ENCODE assay signal across 1 cellular context in genomic region chr12:108729612-108730336, GRCh38.
TF ChIP-seq lines count a peak whose summit lies in the region.

No MANE protein-coding gene starts in this region.

TF ChIP-seq in K562, 482 proteins besides CTCF, POLR2A, EP300 and RAD21 (continued from another document and continues in another):
- TF ChIP-seq NKRF (IDR thresholded peaks at IDR 0.05; ENCODE audit: borderline replicate concordance) (no peak), TBP (optimal IDR thresholded peaks at IDR 0.05; ENCODE audit: low read depth, low read length) (peak; percentile 44), ETS1 (conservative IDR thresholded peaks at IDR 0.05; ENCODE audit: control insufficient read depth, low read depth, low read length) (no peak), TBL1XR1 (IDR thresholded peaks at IDR 0.05; ENCODE audit: low read length in 2 of 2) (no peak), MEIS2 (IDR thresholded peaks at IDR 0.05; ENCODE audit: partially characterized antibody) (peak; percentile 89), ASH1L (IDR thresholded peaks at IDR 0.05; ENCODE audit: borderline replicate concordance, low read depth, partially characterized antibody) (no peak), HMBOX1 (IDR thresholded peaks at IDR 0.05) (peak; percentile 32), COPS2 (conservative IDR thresholded peaks at IDR 0.05) (no peak), DACH1 (IDR thresholded peaks at IDR 0.05; ENCODE audit: partially characterized antibody) (peak; percentile 33), BCL6 (CRISPR knock-in tag; IDR thresholded peaks at IDR 0.05) (no peak), POLR2G (IDR thresholded peaks at IDR 0.05; ENCODE audit: low read depth, low read length) (no peak), MYC (IDR thresholded peaks at IDR 0.05; ENCODE audit: low read depth, low read length) (no peak), MYC (CRISPR knock-in tag; IDR thresholded peaks at IDR 0.05; ENCODE audit: borderline replicate concordance, low read depth) (no peak), TAF1 (IDR thresholded peaks at IDR 0.05; ENCODE audit: control insufficient read depth, extremely low read depth, insufficient read depth, low read length, severe bottlenecking) (no peak), ZNF263 (CRISPR knock-in tag; IDR thresholded peaks at IDR 0.05; ENCODE audit: borderline replicate concordance) (no peak; the same call in 1 of the 2 replicates), ZZZ3 (IDR thresholded peaks at IDR 0.05) (no peak), TCF3 (CRISPR knock-in tag; IDR thresholded peaks at IDR 0.05) (peak; percentile 37; the same call in 1 of the 2 replicates), ZNF146 (CRISPR knock-in tag; IDR thresholded peaks at IDR 0.05; ENCODE audit: unreplicated experiment) (no peak), PCBP2 (IDR thresholded peaks at IDR 0.05; ENCODE audit: low read depth, low read length, poor library complexity, severe bottlenecking) (no peak), ZNF134 (CRISPR knock-in tag; conservative IDR thresholded peaks at IDR 0.05) (no peak), CBFA2T2 (conservative IDR thresholded peaks at IDR 0.05) (peak; percentile 41), RBM25 (IDR thresholded peaks at IDR 0.05; ENCODE audit: low read depth, low read length, severe bottlenecking) (no peak), PBX2 (CRISPR knock-in tag; IDR thresholded peaks at IDR 0.05; ENCODE audit: low read depth) (no peak), PBX2 (tag; conservative IDR thresholded peaks at IDR 0.05; ENCODE audit: low read depth) (peak; percentile 76), TAL1 (IDR thresholded peaks at IDR 0.05) (peak; percentile 18; the same call in 1 of the 2 replicates), RNF2 (IDR thresholded peaks at IDR 0.05) (no peak), CBFB (CRISPR knock-in tag; IDR thresholded peaks at IDR 0.05) (no peak), ARNT (IDR thresholded peaks at IDR 0.05) (no peak), ZBTB49 (CRISPR knock-in tag; IDR thresholded peaks at IDR 0.05; ENCODE audit: borderline replicate concordance) (no peak), PREB (CRISPR knock-in tag; IDR thresholded peaks at IDR 0.05) (no peak), MGA (IDR thresholded peaks at IDR 0.05) (peak; percentile 79), ZSCAN32 (CRISPR knock-in tag; IDR thresholded peaks at IDR 0.05) (no peak), VEZF1 (CRISPR knock-in tag; IDR thresholded peaks at IDR 0.05) (no peak), ZFP1 (CRISPR knock-in tag; IDR thresholded peaks at IDR 0.05) (no peak), NR4A1 (CRISPR knock-in tag; IDR thresholded peaks at IDR 0.05) (no peak), NR4A1 (tag; IDR thresholded peaks at IDR 0.05) (0 out of 2 replicates have a peak, but pooled peaks have one; percentile 35)
